In genomic region chr10:121899727-121900126, GRCh38 we compare ENCODE assay signal across 22 cellular contexts.
"Had no signal": no experiment of that assay in that cellular context is flagged by ENCODE, and none has a peak within 500 bp of the region (broad histone marks: within the 10 kb centered on the region; RNA-seq: fewer than 3 reads in every experiment).

No MANE protein-coding gene starts in this region.

- H3K36me3 ChIP-seq: adrenal gland had no signal

- H3K27me3 ChIP-seq: adrenal gland, ascending aorta, cardiac muscle cell, testis, upper lobe of right lung had no signal

- DNase-seq: activated CD8-positive, alpha-beta memory T cell treated with anti-CD3 and anti-CD28 coated beads, Interleukin-2, amount 50 U/mL, for 48 hours; activated naive CD4-positive, alpha-beta T cell; activated T-cell treated with anti-CD3 and anti-CD28 coated beads, Interleukin-2, amount 50 U/mL, for 4 hours; adrenal gland; effector CD4-positive, alpha-beta T cell; left ventricle myocardium superior; mammary epithelial cell; midbrain; natural killer cell; retina; stimulated activated CD4-positive, alpha-beta T cell treated with anti-CD3 and anti-CD28 coated beads, Interleukin-2, amount 100 ng/mL, for 48 hours; stimulated activated CD8-positive, alpha-beta memory T cell treated with anti-CD3 and anti-CD28 coated beads, Interleukin-4, amount 100 ng/mL, for 48 hours; stimulated activated naive B cell treated with anti-CD40 and anti-IgM and Interleukin-4, amounts not matched to agents 10 μg/mL and 1 μg/mL and 100 μg/mL, for 72 hours; T-cell; testis; upper lobe of right lung had no signal

- H3K4me3 ChIP-seq: adrenal gland, ascending aorta, cardiac muscle cell, testis, upper lobe of right lung had no signal

- H3K9me3 ChIP-seq: adrenal gland, ascending aorta, testis, upper lobe of right lung had no signal

- H3K9me3 Mint-ChIP-seq: activated T-cell treated with anti-CD3 and anti-CD28 coated beads, Interleukin-2, amount 50 U/mL, for 4 hours; activated T-helper 2 cell treated with anti-CD3 and anti-CD28 coated beads, Interferon-gamma antibody, Interleukin-2, Interleukin-4, amounts not matched to agents 10 μg/mL and 5 μg/mL and 100 μg/mL, durations not matched to agents 14 hours and 24 hours and 36 hours; dendritic cell treated with granulocyte-macrophage colony-stimulating factor and Interleukin-4, amounts not matched to agents 40 ng/mL and 50 ng/mL, for 4 days; natural killer cell; stimulated activated naive B cell treated with anti-CD40 and anti-IgM and Interleukin-4, amounts not matched to agents 10 μg/mL and 1 μg/mL and 100 μg/mL, for 72 hours; T-cell had no signal

- H3K4me3 Mint-ChIP-seq: activated naive CD8-positive, alpha-beta T cell; activated T-cell treated with anti-CD3 and anti-CD28 coated beads, Interleukin-2, amount 50 U/mL, for 4 hours; dendritic cell treated with granulocyte-macrophage colony-stimulating factor and Interleukin-4, amounts not matched to agents 40 ng/mL and 50 ng/mL, for 4 days; natural killer cell; stimulated activated naive B cell treated with anti-CD40 and anti-IgM and Interleukin-4, amounts not matched to agents 10 μg/mL and 1 μg/mL and 100 μg/mL, for 72 hours; T-cell had no signal

- H3K27ac Mint-ChIP-seq: activated naive CD8-positive, alpha-beta T cell; activated T-helper 2 cell treated with anti-CD3 and anti-CD28 coated beads, Interferon-gamma antibody, Interleukin-2, Interleukin-4, amounts not matched to agents 10 μg/mL and 5 μg/mL and 100 μg/mL, durations not matched to agents 14 hours and 24 hours and 36 hours; dendritic cell treated with granulocyte-macrophage colony-stimulating factor and Interleukin-4, amounts not matched to agents 40 ng/mL and 50 ng/mL, for 4 days; stimulated activated naive B cell treated with anti-CD40 and anti-IgM and Interleukin-4, amounts not matched to agents 10 μg/mL and 1 μg/mL and 100 μg/mL, for 72 hours; T-cell had no signal

- H3K27ac ChIP-seq: adrenal gland, ascending aorta, cardiac muscle cell, testis, upper lobe of right lung had no signal

- H3K4me1 ChIP-seq: ascending aorta, testis, upper lobe of right lung had no signal

- H3K27me3 Mint-ChIP-seq: activated naive CD8-positive, alpha-beta T cell; dendritic cell treated with granulocyte-macrophage colony-stimulating factor and Interleukin-4, amounts not matched to agents 40 ng/mL and 50 ng/mL, for 4 days; progenitor cell of endocrine pancreas; stimulated activated naive B cell treated with anti-CD40 and anti-IgM and Interleukin-4, amounts not matched to agents 10 μg/mL and 1 μg/mL and 100 μg/mL, for 72 hours; T-cell had no signal
